ENCODE assay signal across 16 cellular contexts in genomic region chr10:33893502-33893901, GRCh38.
A peak's percentile ranks its signal among the peaks of the same experiment; 100 is the strongest.
DNase-seq lines count a peak whose midpoint lies in the region; ATAC-seq and TF ChIP-seq lines count a peak whose summit lies in the region.
"Had no signal": no experiment of that assay in that cellular context is flagged by ENCODE, and none has a peak within 500 bp of the region (broad histone marks: within the 10 kb centered on the region; RNA-seq: fewer than 3 reads in every experiment).

No MANE protein-coding gene starts in this region.

- ATAC-seq in right cardiac atrium, result peak; percentile 73 to 83
- no peak for ATAC-seq in stimulated activated naive CD8-positive, alpha-beta T cell treated with anti-CD3 and anti-CD28 coated beads, Interleukin-15, Interleukin-2, amounts not matched to agents 100 U/mL and 50 U/mL, for 24 hours

- H3K9me3 ChIP-seq in right cardiac atrium (ENCODE audit: control insufficient read depth, low read length), result no peaks in the 10 kb centered on the region

- H3K27me3 ChIP-seq in right cardiac atrium (ENCODE audit: control insufficient read depth, insufficient read depth), result no peaks in the 10 kb centered on the region
- H3K27me3 ChIP-seq in H7 (ENCODE audit: control insufficient read depth, insufficient read depth, low read length), result no peaks in the 10 kb centered on the region

- peak; percentile 32 to 66 for DNase-seq in cardiac fibroblast (ENCODE audit: low read depth in 2 of 2)
- peak; percentile 77 for DNase-seq in fibroblast of peridontal ligament (ENCODE audit: extremely low read depth)
- DNase-seq in right cardiac atrium, result no peak
- peak; percentile 84 for DNase-seq in stromal cell of bone marrow (ENCODE audit: low read depth)
- no peak for DNase-seq in stimulated activated naive CD8-positive, alpha-beta T cell treated with anti-CD3 and anti-CD28 coated beads, Interleukin-15, Interleukin-2, amounts not matched to agents 100 U/mL and 50 U/mL, for 24 hours
- DNase-seq in HT-29 (ENCODE audit: low spot score), result no peak
- DNase-seq in H7, result no peak
- DNase-seq: COR-L47; EL; NCI-H1417; NCI-H1930; NCI-H2171; NCI-H446; NK-92 treated with Interleukin-12 subunit alpha and Interleukin-12 subunit beta, amount 100 ng/mL, for 24 hours; OCI-M1 had no signal

- intact Hi-C loops in right cardiac atrium (cut with DNase I), result no loop called here

- no peak overlapping the region for H3K27ac ChIP-seq in right cardiac atrium (ENCODE audit: low read length)
- H3K27ac ChIP-seq: HL-60 had no signal

- peaks cover 4% of the 10 kb centered on the region for H3K4me1 ChIP-seq in right cardiac atrium (ENCODE audit: control insufficient read depth, insufficient read depth, low read length)

- no peaks in the 10 kb centered on the region for H3K36me3 ChIP-seq in H7 (replicated peaks; ENCODE audit: control insufficient read depth, insufficient read depth, low read length)

- no peak for TF ChIP-seq CTCF in cardiac fibroblast (IDR thresholded peaks at IDR 0.05; ENCODE audit: low read depth, low read length)

- H3K4me3 ChIP-seq in cardiac fibroblast (replicated peaks in 1 of 2; ENCODE audit: low read depth in 2 of 2, low read length in 2 of 2) (no peak overlapping the region), right cardiac atrium (ENCODE audit: low read length) (no peak overlapping the region), H7 (ENCODE audit: insufficient read depth, low read depth, low read length) (no peak overlapping the region)

Comparison
In these comparisons a context has a peak if more than half of its experiments do, and no peak if none do; other contexts are left out.
1. DNase-seq: peak in cardiac fibroblast (2 of 2), fibroblast of peridontal ligament (single experiment) and stromal cell of bone marrow (single experiment); none in right cardiac atrium (0 of 3), stimulated activated naive CD8-positive, alpha-beta T cell treated with anti-CD3 and anti-CD28 coated beads, Interleukin-15, Interleukin-2, amounts not matched to agents 100 U/mL and 50 U/mL, for 24 hours (single experiment), HT-29 (single experiment) and H7 (single experiment).